ENCODE assay signal across 8 cellular contexts in the genomic region with DNA sequence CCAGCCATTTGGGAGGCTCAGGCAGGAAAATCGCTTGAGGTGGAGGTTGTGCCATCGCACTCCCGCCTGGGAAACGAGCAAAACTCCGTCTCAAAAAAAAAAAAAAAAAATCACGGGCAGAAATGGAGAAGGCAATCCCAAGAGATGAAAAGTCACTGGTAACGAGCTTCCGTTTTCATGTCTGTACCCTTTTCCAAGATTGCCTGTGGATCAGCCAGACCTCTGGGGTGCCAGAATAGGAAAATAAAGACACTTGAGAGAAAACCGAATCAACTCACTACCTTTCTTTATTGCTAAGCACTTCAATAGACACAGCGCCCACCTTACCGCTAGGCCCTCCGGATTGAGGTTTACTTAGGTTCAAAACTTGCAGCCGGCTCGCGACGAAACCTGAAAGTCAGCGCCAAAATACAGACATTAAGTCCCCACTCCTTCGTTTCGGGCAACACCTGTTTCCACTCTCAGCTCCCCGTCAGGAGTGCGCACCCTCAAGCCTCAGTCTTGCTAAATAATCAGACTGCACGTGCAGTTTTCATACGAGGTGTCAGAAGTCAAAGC. TPM values are rescaled to one million over a fixed set of nuclear protein-coding genes. Genes with fewer than 3 reads are reported as not detected.
DNase-seq lines count a peak whose midpoint lies in the region; ATAC-seq and TF ChIP-seq lines count a peak whose summit lies in the region.

No MANE protein-coding gene starts in this region.

- H3K27me3 Mint-ChIP-seq in IgD-negative memory B cell, result no peaks in the 10 kb centered on the region
- H3K27me3 Mint-ChIP-seq in MCF 10A (ENCODE audit: insufficient read depth, unreplicated experiment), result no peaks in the 10 kb centered on the region

- no peaks in the 10 kb centered on the region for H3K9me3 ChIP-seq in mucosa of rectum (ENCODE audit: control insufficient read depth in 2 of 2, low read length in 2 of 2)

- ATAC-seq in GM21423 (IDR thresholded peaks at IDR 0.05; ENCODE audit: unreplicated experiment), result no peak
- ATAC-seq in HG03196 (IDR thresholded peaks at IDR 0.05; ENCODE audit: unreplicated experiment), result no peak

- peak overlapping the region; percentile 62 to 93 (median 90) for H3K27ac Mint-ChIP-seq in IgD-negative memory B cell
- peak overlapping the region; percentile 82 for H3K27ac Mint-ChIP-seq in MCF 10A (ENCODE audit: low read depth, unreplicated experiment)

- H3K4me3 ChIP-seq in AG09309 (ENCODE audit: control insufficient read depth, low read depth, low read length) (peak overlapping the region; percentile 58), mucosa of rectum (ENCODE audit: low read length in 2 of 2) (peak overlapping the region; percentile 84 to 90)

- intact Hi-C loops in MCF 10A (cut with micrococcal nuclease), result loop anchor here (5.0 kb wide), 1 partner anchor 58 kb away; a partner anchor contains a TSS

- H3K9me3 Mint-ChIP-seq in IgD-negative memory B cell, result no peaks in the 10 kb centered on the region
- no peaks in the 10 kb centered on the region for H3K9me3 Mint-ChIP-seq in MCF 10A (ENCODE audit: unreplicated experiment)

- no peaks in the 10 kb centered on the region for H3K27me3 ChIP-seq in mucosa of rectum (ENCODE audit: control insufficient read depth in 2 of 2, insufficient read depth in 2 of 2, low read length in 2 of 2)

- H3K27ac ChIP-seq in mucosa of rectum (ENCODE audit: low read depth in 2 of 2, low read length in 2 of 2), result peak overlapping the region; percentile 87 to 88

- CTCF ChIA-PET in MCF 10A (lab: Yijun Ruan, JAX), result interaction anchor here (0.6 to 1.1 kb wide), 3 partner anchors 9 to 1484 kb away, joined by 3 to 6 read pairs (median 4); no protein-coding TSS in a partner anchor

- BruUV-seq in MCF 10A (replicated peaks; lab: Mats Ljungman, UMichigan), result TSS peak; percentile 84

- H3K4me1 ChIP-seq in mucosa of rectum (ENCODE audit: control insufficient read depth in 2 of 2, insufficient read depth in 2 of 2, low read length in 2 of 2), result peaks cover 80 to 87% of the 10 kb centered on the region in 2 donors

- POLR2A ChIA-PET in MCF 10A (lab: Yijun Ruan, JAX), result interaction anchor here (0.5 to 6.6 kb wide), 59 partner anchors 8 to 1434 kb away, joined by 3 to 72 read pairs (median 6); a partner anchor contains a TSS

- H3K36me3 Mint-ChIP-seq in IgD-negative memory B cell (peaks cover 2% of the 10 kb centered on the region), MCF 10A (ENCODE audit: insufficient read depth, unreplicated experiment) (peaks cover 62% of the 10 kb centered on the region)

- peaks cover 3 to 11% of the 10 kb centered on the region in 2 donors for H3K36me3 ChIP-seq in mucosa of rectum (ENCODE audit: control insufficient read depth in 2 of 2, insufficient read depth in 2 of 2, low read length in 2 of 2)

- peaks cover 13 to 50% (median 43%) of the 10 kb centered on the region in 3 donors for H3K4me1 Mint-ChIP-seq in IgD-negative memory B cell
- peaks cover 25% of the 10 kb centered on the region for H3K4me1 Mint-ChIP-seq in MCF 10A (ENCODE audit: insufficient read depth, unreplicated experiment)

- peak overlapping the region; percentile 82 to 95 for H3K9ac ChIP-seq in mucosa of rectum (ENCODE audit: low read depth in 1 of 2, low read length in 2 of 2)

- TF ChIP-seq CTCF in AG09309 (IDR thresholded peaks at IDR 0.05; ENCODE audit: control insufficient read depth, insufficient read depth, low read depth, low read length, missing control alignments) (no peak), MCF 10A (IDR thresholded peaks at IDR 0.05; ENCODE audit: unreplicated experiment) (no peak)

- DNase-seq in AG09309 (ENCODE audit: low read depth) (no peak), MCF 10A (ENCODE audit: unreplicated experiment) (no peak), NCI-H510A (lab: John Stamatoyannopoulos, UW) (no peak), NCI-H1436 treated with DMSO at 0.1 percent for 48 hours (lab: John Stamatoyannopoulos, UW) (no peak)

- H3K4me3 Mint-ChIP-seq in IgD-negative memory B cell (peak overlapping the region; percentile 82 to 94 (median 93)), MCF 10A (ENCODE audit: unreplicated experiment) (peak overlapping the region; percentile 96)

RNA-seq across cellular contexts. Expression of a gene that starts 1.0 kb away (rescaled TPM):
- polyA plus RNA-seq in IgD-negative memory B cell, result 7.0 TPM
- total RNA-seq in MCF 10A (2022), result 87.4 and 98.6 TPM in 2 replicates

RNA-seq across cellular contexts. Expression of a gene that starts 6.2 kb away (rescaled TPM):
- 0.41 TPM for polyA plus RNA-seq in IgD-negative memory B cell
- 0.81 and 1.0 TPM in 2 replicates for total RNA-seq in MCF 10A (2022)

RNA-seq across cellular contexts. Expression of a gene that starts 18.9 kb away (rescaled TPM):
- 7.4 TPM for polyA plus RNA-seq in IgD-negative memory B cell
- total RNA-seq in MCF 10A (2022), result 159 and 187 TPM in 2 replicates

RNA-seq across cellular contexts. Expression of a gene that starts 41.8 kb away (rescaled TPM):
- not detected for polyA plus RNA-seq in IgD-negative memory B cell
- total RNA-seq in MCF 10A (2022), result 0.10 and 0.14 TPM in 2 replicates

RNA-seq across cellular contexts. Expression of a gene that starts 50.6 kb away (rescaled TPM):
- 44.1 TPM for polyA plus RNA-seq in IgD-negative memory B cell
- total RNA-seq in MCF 10A (2022), result 63.4 and 87.6 TPM in 2 replicates
